Comparison of ENCODE assay signal across 11 cellular contexts in the genomic region with DNA sequence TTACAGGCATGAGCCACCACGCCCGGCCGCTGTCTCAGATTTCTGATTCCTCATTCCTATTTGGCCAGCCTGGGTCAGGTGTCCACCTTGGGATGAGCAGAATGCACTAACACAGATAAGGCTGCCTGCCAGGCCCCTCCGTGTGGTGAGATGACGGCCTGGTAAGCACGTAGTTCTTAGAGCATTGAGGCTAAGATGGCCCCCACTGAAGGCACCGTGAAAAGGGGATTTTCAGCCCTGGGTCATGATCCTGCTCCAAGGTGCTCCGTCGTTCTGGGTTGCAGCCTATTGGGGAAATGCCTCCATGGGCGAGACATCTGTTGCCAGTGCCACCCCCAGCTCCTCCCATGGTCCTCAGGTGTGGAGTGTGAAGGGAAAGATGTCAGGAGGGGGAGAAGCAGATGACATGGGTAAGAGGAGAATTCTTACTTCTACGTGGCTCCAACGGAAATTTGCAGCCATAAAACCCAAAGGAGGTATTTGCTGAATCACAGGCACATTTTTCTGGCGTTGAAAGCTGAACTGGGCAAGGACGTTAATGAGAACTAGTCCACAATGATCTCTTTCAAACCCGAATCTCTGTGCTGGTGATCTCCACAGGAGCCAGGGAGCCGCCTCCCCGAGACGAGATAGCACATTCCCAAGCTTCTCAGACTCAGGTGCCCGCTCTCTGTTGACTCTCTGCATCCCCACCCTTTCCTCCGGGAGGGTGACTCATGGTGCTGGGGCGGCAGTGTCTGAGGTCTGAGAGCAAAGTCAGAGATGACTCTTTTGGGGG. TPM values are rescaled to one million over a fixed set of nuclear protein-coding genes. Genes with fewer than 3 reads are reported as not detected.
DNase-seq lines count a peak whose midpoint lies in the region; ATAC-seq and TF ChIP-seq lines count a peak whose summit lies in the region.
"Had no signal": no experiment of that assay in that cellular context is flagged by ENCODE, and none has a peak within 500 bp of the region (broad histone marks: within the 10 kb centered on the region; RNA-seq: fewer than 3 reads in every experiment).

No MANE protein-coding gene starts in this region.

- H3K9me3 ChIP-seq in RWPE2 (ENCODE audit: severe bottlenecking): peaks cover 2% of the 10 kb centered on the region

- no peaks in the 10 kb centered on the region for H3K36me3 ChIP-seq in RWPE2 (ENCODE audit: low read depth)

- no peaks in the 10 kb centered on the region for H3K36me3 Mint-ChIP-seq in activated CD4-positive, alpha-beta T cell treated with anti-CD3 and anti-CD28 coated beads, Interleukin-2, amount 10 ng/mL, durations not matched to agents 24 days and 14 days (ENCODE audit: low read depth)
- no peaks in the 10 kb centered on the region for H3K36me3 Mint-ChIP-seq in stimulated activated effector memory CD8-positive, alpha-beta T cell treated with anti-CD3 and anti-CD28 coated beads, Interleukin-12 subunit alpha, Interleukin-12 subunit beta, amount 100 ng/mL, for 72 hours
- H3K36me3 Mint-ChIP-seq: memory B cell had no signal

- TF ChIP-seq CTCF in RWPE2 (IDR thresholded peaks at IDR 0.05; ENCODE audit: poor library complexity, severe bottlenecking): no peak
- no peak for TF ChIP-seq CTCF in foreskin keratinocyte (conservative IDR thresholded peaks at IDR 0.05)

- H3K9me3 Mint-ChIP-seq in activated CD4-positive, alpha-beta T cell treated with anti-CD3 and anti-CD28 coated beads, Interleukin-2, amount 10 ng/mL, durations not matched to agents 24 days and 14 days: no peaks in the 10 kb centered on the region
- H3K9me3 Mint-ChIP-seq in stimulated activated effector memory CD8-positive, alpha-beta T cell treated with anti-CD3 and anti-CD28 coated beads, Interleukin-12 subunit alpha, Interleukin-12 subunit beta, amount 100 ng/mL, for 72 hours: no peaks in the 10 kb centered on the region
- H3K9me3 Mint-ChIP-seq: memory B cell had no signal

- H3K27me3 ChIP-seq in RWPE2 (ENCODE audit: insufficient read depth, poor library complexity, severe bottlenecking): no peaks in the 10 kb centered on the region
- H3K27me3 ChIP-seq in foreskin keratinocyte: no peaks in the 10 kb centered on the region

- H3K4me1 Mint-ChIP-seq in activated CD4-positive, alpha-beta T cell treated with anti-CD3 and anti-CD28 coated beads, Interleukin-2, amount 10 ng/mL, durations not matched to agents 24 days and 14 days: no peaks in the 10 kb centered on the region
- no peaks in the 10 kb centered on the region for H3K4me1 Mint-ChIP-seq in stimulated activated effector memory CD8-positive, alpha-beta T cell treated with anti-CD3 and anti-CD28 coated beads, Interleukin-12 subunit alpha, Interleukin-12 subunit beta, amount 100 ng/mL, for 72 hours
- H3K4me1 Mint-ChIP-seq: memory B cell had no signal

- peaks cover 21% of the 10 kb centered on the region for H3K27me3 Mint-ChIP-seq in activated CD4-positive, alpha-beta T cell treated with anti-CD3 and anti-CD28 coated beads, Interleukin-2, amount 10 ng/mL, durations not matched to agents 24 days and 14 days

- H3K4me1 ChIP-seq in RWPE2 (ENCODE audit: insufficient read depth, poor library complexity, severe bottlenecking): peaks cover 19% of the 10 kb centered on the region
- H3K4me1 ChIP-seq in foreskin keratinocyte: peaks cover 27% of the 10 kb centered on the region

- DNase-seq in activated CD4-positive, alpha-beta T cell treated with anti-CD3 and anti-CD28 coated beads for 48 hours: peak; percentile 13
- no peak for DNase-seq in activated CD4-positive, alpha-beta T cell treated with anti-CD3 and anti-CD28 coated beads, Interleukin-2, amount 10 ng/mL, durations not matched to agents 24 days and 14 days
- DNase-seq in RWPE2 (ENCODE audit: low spot score) (peak; percentile 91), foreskin keratinocyte (peak; percentile 91 to 96), cerebellar cortex (ENCODE audit: low spot score) (no peak)
- no peak for DNase-seq in stimulated activated effector memory CD8-positive, alpha-beta T cell treated with anti-CD3 and anti-CD28 coated beads, Interleukin-12 subunit alpha, Interleukin-12 subunit beta, amount 100 ng/mL, for 72 hours (ENCODE audit: low spot score in 2 of 2)
- DNase-seq: effector memory CD4-positive, alpha-beta T cell; NCI-H774 had no signal

- H3K27ac ChIP-seq in RWPE2 (ENCODE audit: poor library complexity, severe bottlenecking) (peak overlapping the region; percentile 95), foreskin keratinocyte (peak overlapping the region; percentile 96)

- H3K4me3 Mint-ChIP-seq in activated CD4-positive, alpha-beta T cell treated with anti-CD3 and anti-CD28 coated beads, Interleukin-2, amount 10 ng/mL, durations not matched to agents 24 days and 14 days: no peak overlapping the region
- no peak overlapping the region for H3K4me3 Mint-ChIP-seq in stimulated activated effector memory CD8-positive, alpha-beta T cell treated with anti-CD3 and anti-CD28 coated beads, Interleukin-12 subunit alpha, Interleukin-12 subunit beta, amount 100 ng/mL, for 72 hours
- H3K4me3 Mint-ChIP-seq: memory B cell had no signal

- H3K27ac Mint-ChIP-seq in activated CD4-positive, alpha-beta T cell treated with anti-CD3 and anti-CD28 coated beads, Interleukin-2, amount 10 ng/mL, durations not matched to agents 24 days and 14 days: no peak overlapping the region
- H3K27ac Mint-ChIP-seq in stimulated activated effector memory CD8-positive, alpha-beta T cell treated with anti-CD3 and anti-CD28 coated beads, Interleukin-12 subunit alpha, Interleukin-12 subunit beta, amount 100 ng/mL, for 72 hours: no peak overlapping the region
- H3K27ac Mint-ChIP-seq: memory B cell had no signal

- intact Hi-C loops in activated CD4-positive, alpha-beta T cell treated with anti-CD3 and anti-CD28 coated beads, Interleukin-2, amount 10 ng/mL, durations not matched to agents 24 days and 14 days (cut with micrococcal nuclease): no loop called here

- no peak overlapping the region for H3K4me3 ChIP-seq in RWPE2 (ENCODE audit: severe bottlenecking)

- ATAC-seq in RWPE2 (ENCODE audit: low read depth): peak; percentile 99
- ATAC-seq in foreskin keratinocyte: peak; percentile 97
- peak; percentile 80 for ATAC-seq in stimulated activated effector memory CD8-positive, alpha-beta T cell treated with anti-CD3 and anti-CD28 coated beads, Interleukin-12 subunit alpha, Interleukin-12 subunit beta, amount 100 ng/mL, for 72 hours
- ATAC-seq in GM19035 (IDR thresholded peaks at IDR 0.05; ENCODE audit: unreplicated experiment): no peak
- no peak for ATAC-seq in GM21723 (IDR thresholded peaks at IDR 0.05; ENCODE audit: unreplicated experiment)

RNA-seq across cellular contexts. Expression of gene BMP6, which starts 34.0 kb away (rescaled TPM):
- total RNA-seq in activated CD4-positive, alpha-beta T cell treated with anti-CD3 and anti-CD28 coated beads, Interleukin-2, amount 10 ng/mL, durations not matched to agents 24 days and 14 days: 0.50 and 0.56 TPM in 2 replicates
- 0.18 and 2.3 TPM in 2 replicates for total RNA-seq in foreskin keratinocyte
- 0.07 and 1.0 TPM in 2 replicates for polyA plus RNA-seq in foreskin keratinocyte

Comparison
In these comparisons a context has a peak if more than half of its experiments do, and no peak if none do; other contexts are left out.
1. DNase-seq: peak in activated CD4-positive, alpha-beta T cell treated with anti-CD3 and anti-CD28 coated beads for 48 hours (single experiment), RWPE2 (single experiment) and foreskin keratinocyte (2 of 2); none in activated CD4-positive, alpha-beta T cell treated with anti-CD3 and anti-CD28 coated beads, Interleukin-2, amount 10 ng/mL, durations not matched to agents 24 days and 14 days (single experiment), stimulated activated effector memory CD8-positive, alpha-beta T cell treated with anti-CD3 and anti-CD28 coated beads, Interleukin-12 subunit alpha, Interleukin-12 subunit beta, amount 100 ng/mL, for 72 hours (0 of 2) and cerebellar cortex (single experiment).
2. ATAC-seq: peak in RWPE2 (single experiment), foreskin keratinocyte (single experiment) and stimulated activated effector memory CD8-positive, alpha-beta T cell treated with anti-CD3 and anti-CD28 coated beads, Interleukin-12 subunit alpha, Interleukin-12 subunit beta, amount 100 ng/mL, for 72 hours (single experiment); none in GM19035 (single experiment) and GM21723 (single experiment).